In genomic region chr15:101707983-101708382, GRCh38 we compare ENCODE assay signal across 18 cellular contexts. TPM values are rescaled to one million over a fixed set of nuclear protein-coding genes. Genes with fewer than 3 reads are reported as not detected.
A peak's percentile ranks its signal among the peaks of the same experiment; 100 is the strongest.
DNase-seq lines count a peak whose midpoint lies in the region; ATAC-seq and TF ChIP-seq lines count a peak whose summit lies in the region.
"Had no signal": no experiment of that assay in that cellular context is flagged by ENCODE, and none has a peak within 500 bp of the region (broad histone marks: within the 10 kb centered on the region; RNA-seq: fewer than 3 reads in every experiment).

No MANE protein-coding gene starts in this region.

- H4K8ac ChIP-seq in mesendoderm (ENCODE audit: low read depth, low read length) = no peak overlapping the region

- no peak overlapping the region for H3K4ac ChIP-seq in mesendoderm (ENCODE audit: low read depth, low read length)

- H3K27ac ChIP-seq in HEK293 (ENCODE audit: extremely low read depth, low read depth, low read length) (no peak overlapping the region), cingulate gyrus (ENCODE audit: low read depth, low read length) (peak overlapping the region; percentile 24), mesendoderm (ENCODE audit: low read depth, low read length) (no peak overlapping the region)
- H3K27ac ChIP-seq: BLaER1, C4-2B, GM23248 had no signal

- no CpG with 5 or more reads among the region's 4 CpGs for WGBS in mesendoderm (ENCODE audit: extremely low coverage, insufficient coverage, low lambda C conversion rate)

- no peak for TF ChIP-seq CTCF in HEK293 (tag by site-specific recombination; IDR thresholded peaks at IDR 0.05)

- no peak overlapping the region for H3K56ac ChIP-seq in mesendoderm (ENCODE audit: low read length)

- no peak overlapping the region for H3K9ac ChIP-seq in mesendoderm (ENCODE audit: low read length)
- H3K9ac ChIP-seq: BLaER1, GM23248 had no signal

- H3K36me3 ChIP-seq in HEK293 (ENCODE audit: control insufficient read depth in 2 of 2, insufficient read depth in 1 of 2, low read length in 2 of 2) = peaks cover 66 to 77% of the 10 kb centered on the region in 2 experiments
- no peaks in the 10 kb centered on the region for H3K36me3 ChIP-seq in mesendoderm (ENCODE audit: control insufficient read depth, insufficient read depth, low read length)

- H2BK15ac ChIP-seq in mesendoderm (replicated peaks; ENCODE audit: low read depth) = no peak overlapping the region

- intact Hi-C loops in Right ventricle myocardium superior (cut with DNase I) (no loop called here), Right ventricle myocardium inferior (cut with DNase I) (no loop called here)

- H2AK5ac ChIP-seq in mesendoderm (ENCODE audit: low read length) = no peak overlapping the region

- no peak for DNase-seq in Right ventricle myocardium superior
- no peak for DNase-seq in Right ventricle myocardium inferior (ENCODE audit: missing footprints)
- no peak for DNase-seq in mesendoderm
- DNase-seq in activated gamma-delta T cell treated with Interleukin-2 at 50 U/mL for 16 hours = no peak
- DNase-seq: Caco-2; CD4-positive, CD25-positive, alpha-beta regulatory T cell; CD8-positive, alpha-beta T cell; DMS153; DND-41; GM23248; H7; HCEC 1CT; HFFc6 had no signal

- no peaks in the 10 kb centered on the region for H3K9me3 ChIP-seq in HEK293 (ENCODE audit: control insufficient read depth, insufficient read depth, low read depth, low read length)
- H3K9me3 ChIP-seq: BLaER1, Caco-2 had no signal

- H3K4me1 ChIP-seq in HEK293 (ENCODE audit: control insufficient read depth, insufficient read depth, low read length) (no peaks in the 10 kb centered on the region), mesendoderm (ENCODE audit: control insufficient read depth, low read depth, low read length) (no peaks in the 10 kb centered on the region)

- ATAC-seq in Right ventricle myocardium superior (ENCODE audit: poor library complexity) = peak; percentile 70
- ATAC-seq in Right ventricle myocardium inferior = no peak
- ATAC-seq: CD8-positive, alpha-beta T cell; GM12878 had no signal

- POLR2A ChIA-PET in HEK293 (lab: Yijun Ruan, JAX) = no interaction called here

- CTCF ChIA-PET in HEK293 (lab: Yijun Ruan, JAX) = interaction anchor here (0.6 kb wide), 1 partner anchor 122 kb away, joined by 4 read pairs; no protein-coding TSS in a partner anchor

- H2BK120ac ChIP-seq in mesendoderm (ENCODE audit: low read depth, low read length) = no peak overlapping the region

- H4K5ac ChIP-seq in mesendoderm (ENCODE audit: low read length) = no peak overlapping the region

- H3K4me3 ChIP-seq in HEK293 (ENCODE audit: low read depth, low read length) (no peak overlapping the region), mesendoderm (ENCODE audit: low read length) (no peak overlapping the region)
- H3K4me3 ChIP-seq: BLaER1, GM12878, GM23248 had no signal

- no peaks in the 10 kb centered on the region for H3K79me2 ChIP-seq in mesendoderm (ENCODE audit: control insufficient read depth, insufficient read depth, low read length)

- H2BK5ac ChIP-seq in mesendoderm (ENCODE audit: low read length) = no peak overlapping the region

- H3K23ac ChIP-seq in mesendoderm (ENCODE audit: low read length) = no peak overlapping the region

- H3K4me2 ChIP-seq in mesendoderm (ENCODE audit: low read length) = no peak overlapping the region
- H3K4me2 ChIP-seq: BLaER1 had no signal

- H3K18ac ChIP-seq in mesendoderm (ENCODE audit: low read length) = no peak overlapping the region

- H3K27me3 ChIP-seq in mesendoderm (ENCODE audit: insufficient read depth, low read length, poor library complexity) = no peaks in the 10 kb centered on the region
- H3K27me3 ChIP-seq: BLaER1 had no signal

- no peaks in the 10 kb centered on the region for H3K79me1 ChIP-seq in mesendoderm (ENCODE audit: low read length)

TF ChIP-seq in HEK293, 187 proteins besides CTCF, POLR2A, EP300 and RAD21:
- TF ChIP-seq, protein P1, sequence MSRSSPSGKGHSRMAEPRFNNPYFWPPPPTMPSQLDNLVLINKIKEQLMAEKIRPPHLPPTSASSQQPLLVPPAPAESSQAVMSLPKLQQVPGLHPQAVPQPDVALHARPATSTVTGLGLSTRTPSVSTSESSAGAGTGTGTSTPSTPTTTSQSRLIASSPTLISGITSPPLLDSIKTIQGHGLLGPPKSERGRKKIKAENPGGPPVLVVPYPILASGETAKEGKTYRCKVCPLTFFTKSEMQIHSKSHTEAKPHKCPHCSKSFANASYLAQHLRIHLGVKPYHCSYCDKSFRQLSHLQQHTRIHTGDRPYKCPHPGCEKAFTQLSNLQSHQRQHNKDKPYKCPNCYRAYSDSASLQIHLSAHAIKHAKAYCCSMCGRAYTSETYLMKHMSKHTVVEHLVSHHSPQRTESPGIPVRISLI (tag by site-specific recombination; IDR thresholded peaks at IDR 0.05) = peak; percentile 84; the same call in 1 of the 2 replicates
- no peak for TF ChIP-seq ZNF792 (tag by site-specific recombination; IDR thresholded peaks at IDR 0.05)

RNA-seq across cellular contexts. Expression of gene TARS3, which starts 16.3 kb away (rescaled TPM):
- total RNA-seq in Right ventricle myocardium superior = 29.9 TPM
- 31.9 TPM for total RNA-seq in Right ventricle myocardium inferior
- polyA plus RNA-seq in mesendoderm (2013, experiment 1 of 2) = 9.8 TPM
- polyA plus RNA-seq in mesendoderm (2013, experiment 2 of 2) = 9.6 TPM

RNA-seq across cellular contexts. Expression of gene TM2D3, which starts 55.8 kb away (rescaled TPM):
- total RNA-seq in Right ventricle myocardium superior (56.3 TPM), Right ventricle myocardium inferior (49.9 TPM)
- 16.3 TPM for polyA plus RNA-seq in mesendoderm (2013, experiment 1 of 2)
- 16.3 TPM for polyA plus RNA-seq in mesendoderm (2013, experiment 2 of 2)
